ENCODE assay signal across 8 cellular contexts in genomic region chr10:3852147-3852904, GRCh38.
DNase-seq lines count a peak whose midpoint lies in the region; ATAC-seq and TF ChIP-seq lines count a peak whose summit lies in the region.

No MANE protein-coding gene starts in this region.

- no peaks in the 10 kb centered on the region for H3K9me3 ChIP-seq in Caco-2
- H3K9me3 ChIP-seq in mammary epithelial cell (replicated peaks; ENCODE audit: insufficient read depth, low read length) = no peaks in the 10 kb centered on the region

- POLR2A ChIA-PET in Caco-2 (lab: Charles Lee) = interaction anchor here (0.6 to 3.8 kb wide), 18 partner anchors 14 to 160 kb away, joined by 3 to 96 read pairs (median 4); partner anchors contain the start of gene KLF6

- whole genome bisulfite sequencing in mammary epithelial cell (ENCODE audit: low coverage, missing lambda C conversion rate) = 16% methylated on average over 10 of the region's 10 CpGs

- no peak overlapping the region for H2AFZ ChIP-seq in mammary epithelial cell (ENCODE audit: low read depth, low read length)

- no peaks in the 10 kb centered on the region for H4K20me1 ChIP-seq in mammary epithelial cell (ENCODE audit: insufficient read depth, low read length)

- H3K4me1 Mint-ChIP-seq in Caco-2 (ENCODE audit: low read depth, unreplicated experiment) = peaks cover 54% of the 10 kb centered on the region

- peak; percentile 71 for ATAC-seq in GM21367 (IDR thresholded peaks at IDR 0.05; ENCODE audit: unreplicated experiment)

- H3K9me3 Mint-ChIP-seq in Caco-2 (ENCODE audit: unreplicated experiment) = peaks cover 9% of the 10 kb centered on the region

- peak overlapping the region; percentile 19 for H3K4me2 ChIP-seq in mammary epithelial cell (ENCODE audit: insufficient read depth, low read depth, low read length)

- H3K27me3 ChIP-seq in Caco-2 (replicated peaks; ENCODE audit: control insufficient read depth, insufficient read depth, low read length) (no peaks in the 10 kb centered on the region), HL-60 (ENCODE audit: insufficient read depth, poor library complexity, severe bottlenecking) (no peaks in the 10 kb centered on the region), mammary epithelial cell (ENCODE audit: insufficient read depth, low read length) (no peaks in the 10 kb centered on the region)

- H3K27ac ChIP-seq in HL-60 (replicated peaks) (peak overlapping the region; percentile 50), mammary epithelial cell (ENCODE audit: insufficient read depth, low read depth, low read length) (peak overlapping the region; percentile 99)

- intact Hi-C loops in Caco-2 (cut with micrococcal nuclease; ENCODE audit: unreplicated experiment) (loop anchor here (1.0 to 2.0 kb wide), 11 partner anchors 20 to 112 kb away; partner anchors contain the start of gene KLF6), mammary epithelial cell (cut with micrococcal nuclease) (loop anchor here (1.0 to 5.0 kb wide), 7 partner anchors 42 to 820 kb away; partner anchors contain the start of gene KLF6)

- H3K4me3 ChIP-seq in Caco-2 (ENCODE audit: low read depth, low read length) = no peak overlapping the region
- H3K4me3 ChIP-seq in HL-60 (replicated peaks; ENCODE audit: insufficient read depth, low read length) = no peak overlapping the region
- no peak overlapping the region for H3K4me3 ChIP-seq in mammary epithelial cell (replicated peaks in 1 of 3; ENCODE audit: insufficient read depth in 1 of 3, low read depth in 2 of 3, low read length in 3 of 3)

- H3K4me1 ChIP-seq in Caco-2 = peaks cover 51% of the 10 kb centered on the region
- peaks cover 39% of the 10 kb centered on the region for H3K4me1 ChIP-seq in mammary epithelial cell (ENCODE audit: insufficient read depth, low read length)

- DNase-seq in Caco-2 (peak; percentile 92 to 95), HL-60 (ENCODE audit: low read depth in 1 of 2, low spot score in 1 of 2) (peak; percentile 16 to 42), T-helper 1 cell (peak; percentile 29 to 86 (median 56)), mammary epithelial cell (peak; percentile 100), kidney tubule cell (ENCODE audit: low spot score) (peak; percentile 100), ecto neural progenitor cell (ENCODE audit: low spot score) (no peak)
- peak; percentile 58 for DNase-seq in stimulated activated CD4-positive, alpha-beta T cell treated with anti-CD3 and anti-CD28 coated beads, Interleukin-4, amount 100 ng/mL, for 1 hour

- no peaks in the 10 kb centered on the region for H3K79me2 ChIP-seq in mammary epithelial cell (ENCODE audit: insufficient read depth, low read length)

- peak overlapping the region; percentile 67 for H3K4me3 Mint-ChIP-seq in Caco-2 (ENCODE audit: unreplicated experiment)

- H3K9ac ChIP-seq in mammary epithelial cell (ENCODE audit: insufficient read depth, low read length) = peak overlapping the region; percentile 80

- H3K27ac Mint-ChIP-seq in Caco-2 (ENCODE audit: unreplicated experiment) = peak overlapping the region; percentile 98

- H3K36me3 Mint-ChIP-seq in Caco-2 (ENCODE audit: insufficient read depth, unreplicated experiment) = peaks cover 19% of the 10 kb centered on the region

- TF ChIP-seq CTCF in Caco-2 (IDR thresholded peaks at IDR 0.05; ENCODE audit: insufficient read depth in 1 of 2, low read depth in 1 of 2, low read length in 1 of 2, severe bottlenecking in 1 of 2, unreplicated experiment in 1 of 2) (no peak), HL-60 (IDR thresholded peaks at IDR 0.05; ENCODE audit: insufficient read depth, low read length) (no peak), mammary epithelial cell (conservative IDR thresholded peaks at IDR 0.05 in 1 of 2, IDR thresholded peaks at IDR 0.05 in 1 of 2; ENCODE audit: extremely low read depth in 1 of 2, insufficient read depth in 1 of 2, low read depth in 1 of 2, low read length in 2 of 2) (no peak)

- in situ Hi-C loops in mammary epithelial cell (cut with MboI; ENCODE audit: low sequenced_read_pairs in 2 of 2) = loop anchor here in 1 of 2 donors (5.0 kb wide), 1 partner anchor 70 kb away; no protein-coding TSS in a partner anchor

- H3K36me3 ChIP-seq in Caco-2 (ENCODE audit: control insufficient read depth, insufficient read depth, low read length) = no peaks in the 10 kb centered on the region
- no peaks in the 10 kb centered on the region for H3K36me3 ChIP-seq in mammary epithelial cell (ENCODE audit: insufficient read depth, low read length)

- dilution Hi-C loops in mammary epithelial cell (cut with HindIII; ENCODE audit: low sequenced_read_pairs) = loop anchor here (5.0 kb wide), 2 partner anchors 40 to 70 kb away; no protein-coding TSS in a partner anchor

- no peaks in the 10 kb centered on the region for H3K27me3 Mint-ChIP-seq in Caco-2 (ENCODE audit: insufficient read depth, unreplicated experiment)

- CTCF ChIA-PET in Caco-2 (lab: Charles Lee) = interaction anchor here (0.9 to 2.0 kb wide), 6 partner anchors 36 to 963 kb away, joined by 4 to 18 read pairs (median 4); partner anchors contain the start of gene KLF6
- CTCF ChIA-PET in mammary epithelial cell (lab: Charles Lee; ENCODE audit: low non-redundant PET) = interaction anchor here (0.6 to 0.7 kb wide), 2 partner anchors 443 to 805 kb away, joined by 3 to 7 read pairs; no protein-coding TSS in a partner anchor

- BruUV-seq in Caco-2 (replicated peaks; lab: Mats Ljungman, UMichigan) (TSS peak; percentile 85), mammary epithelial cell (replicated peaks; lab: Mats Ljungman, UMichigan) (TSS peak; percentile 91)
